8 cellular contexts compared by ENCODE assay signal in genomic region chr2:85266424-85267041, GRCh38.
DNase-seq lines count a peak whose midpoint lies in the region; ATAC-seq and TF ChIP-seq lines count a peak whose summit lies in the region.

No MANE protein-coding gene starts in this region.

- peak; percentile 96 for TF ChIP-seq CTCF in Calu3 (IDR thresholded peaks at IDR 0.05; ENCODE audit: unreplicated experiment)
- TF ChIP-seq CTCF in epithelial cell of proximal tubule (conservative IDR thresholded peaks at IDR 0.05; ENCODE audit: low read depth, low read length) = peak; percentile 96

- no peaks in the 10 kb centered on the region for H3K27me3 Mint-ChIP-seq in Calu3 (ENCODE audit: unreplicated experiment)
- peaks cover 12 to 17% of the 10 kb centered on the region in 2 donors for H3K27me3 Mint-ChIP-seq in natural killer cell treated with Interleukin-12 subunit alpha and Interleukin-12 subunit beta and Interleukin-15 and Interleukin-18, amount 100 ng/mL, for 72 hours
- H3K27me3 Mint-ChIP-seq in stimulated activated naive CD8-positive, alpha-beta T cell treated with anti-CD3 and anti-CD28 coated beads, Interleukin-15, amount 100 ng/mL, for 72 hours = no peaks in the 10 kb centered on the region

- BruUV-seq in Calu3 (replicated peaks; lab: Mats Ljungman, UMichigan) = no TSS peak

- H3K4me3 ChIP-seq in epithelial cell of proximal tubule (ENCODE audit: low read depth, low read length) = no peak overlapping the region

- H3K4me3 Mint-ChIP-seq in Calu3 (ENCODE audit: low read depth, unreplicated experiment) = no peak overlapping the region
- no peak overlapping the region for H3K4me3 Mint-ChIP-seq in natural killer cell treated with Interleukin-12 subunit alpha and Interleukin-12 subunit beta and Interleukin-15 and Interleukin-18, amount 100 ng/mL, for 72 hours
- no peak overlapping the region for H3K4me3 Mint-ChIP-seq in stimulated activated naive CD8-positive, alpha-beta T cell treated with anti-CD3 and anti-CD28 coated beads, Interleukin-15, amount 100 ng/mL, for 72 hours

- DNase-seq in Calu3 (peak; percentile 85), NCI-H146 treated with DMSO at 0.1 percent for 48 hours (lab: John Stamatoyannopoulos, UW; ENCODE audit: unreplicated experiment) (peak; percentile 32), epithelial cell of proximal tubule (ENCODE audit: low read depth) (no peak), NCI-H187 treated with DMSO at 0.1 percent for 48 hours (lab: John Stamatoyannopoulos, UW) (no peak)
- peak; percentile 14 to 56 (median 52) for DNase-seq in activated CD8-positive, alpha-beta memory T cell treated with anti-CD3 and anti-CD28 coated beads for 48 hours (ENCODE audit: low read depth in 2 of 3, low spot score in 2 of 3)
- peak; percentile 79 for DNase-seq in natural killer cell treated with Interleukin-12 subunit alpha and Interleukin-12 subunit beta and Interleukin-15 and Interleukin-18, amount 100 ng/mL, for 72 hours (ENCODE audit: low spot score)
- DNase-seq in stimulated activated naive CD8-positive, alpha-beta T cell treated with anti-CD3 and anti-CD28 coated beads, Interleukin-15, amount 100 ng/mL, for 72 hours = peak; percentile 59 to 61

- intact Hi-C loops in Calu3 (cut with micrococcal nuclease; ENCODE audit: unreplicated experiment) = no loop called here

- no peaks in the 10 kb centered on the region for H3K9me3 Mint-ChIP-seq in Calu3 (ENCODE audit: low read depth, unreplicated experiment)
- no peaks in the 10 kb centered on the region for H3K9me3 Mint-ChIP-seq in natural killer cell treated with Interleukin-12 subunit alpha and Interleukin-12 subunit beta and Interleukin-15 and Interleukin-18, amount 100 ng/mL, for 72 hours
- no peaks in the 10 kb centered on the region for H3K9me3 Mint-ChIP-seq in stimulated activated naive CD8-positive, alpha-beta T cell treated with anti-CD3 and anti-CD28 coated beads, Interleukin-15, amount 100 ng/mL, for 72 hours

- no peaks in the 10 kb centered on the region for H3K36me3 Mint-ChIP-seq in Calu3 (ENCODE audit: insufficient read depth, unreplicated experiment)
- H3K36me3 Mint-ChIP-seq in natural killer cell treated with Interleukin-12 subunit alpha and Interleukin-12 subunit beta and Interleukin-15 and Interleukin-18, amount 100 ng/mL, for 72 hours = no peaks in the 10 kb centered on the region

- ATAC-seq in GM21423 (IDR thresholded peaks at IDR 0.05; ENCODE audit: unreplicated experiment) = peak; percentile 67
- peak; percentile 69 to 85 for ATAC-seq in natural killer cell treated with Interleukin-12 subunit alpha and Interleukin-12 subunit beta and Interleukin-15 and Interleukin-18, amount 100 ng/mL, for 72 hours
- peak; percentile 75 for ATAC-seq in stimulated activated naive CD8-positive, alpha-beta T cell treated with anti-CD3 and anti-CD28 coated beads, Interleukin-15, amount 100 ng/mL, for 72 hours

- no peak overlapping the region for H3K27ac Mint-ChIP-seq in Calu3 (ENCODE audit: unreplicated experiment)
- H3K27ac Mint-ChIP-seq in natural killer cell treated with Interleukin-12 subunit alpha and Interleukin-12 subunit beta and Interleukin-15 and Interleukin-18, amount 100 ng/mL, for 72 hours = no peak overlapping the region
- no peak overlapping the region for H3K27ac Mint-ChIP-seq in stimulated activated naive CD8-positive, alpha-beta T cell treated with anti-CD3 and anti-CD28 coated beads, Interleukin-15, amount 100 ng/mL, for 72 hours

- peaks cover 9% of the 10 kb centered on the region for H3K4me1 Mint-ChIP-seq in Calu3 (ENCODE audit: low read depth, unreplicated experiment)
- no peaks in the 10 kb centered on the region for H3K4me1 Mint-ChIP-seq in natural killer cell treated with Interleukin-12 subunit alpha and Interleukin-12 subunit beta and Interleukin-15 and Interleukin-18, amount 100 ng/mL, for 72 hours (ENCODE audit: low read depth in 2 of 2)
- no peaks in the 10 kb centered on the region for H3K4me1 Mint-ChIP-seq in stimulated activated naive CD8-positive, alpha-beta T cell treated with anti-CD3 and anti-CD28 coated beads, Interleukin-15, amount 100 ng/mL, for 72 hours

- CTCF ChIA-PET in Calu3 (lab: Charles Lee) = interaction anchor here (0.5 to 1.9 kb wide), 10 partner anchors 11 to 1829 kb away, joined by 3 to 18 read pairs (median 4); no protein-coding TSS in a partner anchor

Comparison
In these comparisons a context has a peak if more than half of its experiments do, and no peak if none do; other contexts are left out.
1. DNase-seq: peak in Calu3 (single experiment), NCI-H146 treated with DMSO at 0.1 percent for 48 hours (single experiment), activated CD8-positive, alpha-beta memory T cell treated with anti-CD3 and anti-CD28 coated beads for 48 hours (3 of 3), natural killer cell treated with Interleukin-12 subunit alpha and Interleukin-12 subunit beta and Interleukin-15 and Interleukin-18, amount 100 ng/mL, for 72 hours (single experiment) and stimulated activated naive CD8-positive, alpha-beta T cell treated with anti-CD3 and anti-CD28 coated beads, Interleukin-15, amount 100 ng/mL, for 72 hours (2 of 2); none in epithelial cell of proximal tubule (single experiment) and NCI-H187 treated with DMSO at 0.1 percent for 48 hours (single experiment).
2. Peak in every context shown above with its lines, with median percentiles within 50 percentile points of each other: ATAC-seq.